ENCODE assay signal across 12 cellular contexts in the genomic region with DNA sequence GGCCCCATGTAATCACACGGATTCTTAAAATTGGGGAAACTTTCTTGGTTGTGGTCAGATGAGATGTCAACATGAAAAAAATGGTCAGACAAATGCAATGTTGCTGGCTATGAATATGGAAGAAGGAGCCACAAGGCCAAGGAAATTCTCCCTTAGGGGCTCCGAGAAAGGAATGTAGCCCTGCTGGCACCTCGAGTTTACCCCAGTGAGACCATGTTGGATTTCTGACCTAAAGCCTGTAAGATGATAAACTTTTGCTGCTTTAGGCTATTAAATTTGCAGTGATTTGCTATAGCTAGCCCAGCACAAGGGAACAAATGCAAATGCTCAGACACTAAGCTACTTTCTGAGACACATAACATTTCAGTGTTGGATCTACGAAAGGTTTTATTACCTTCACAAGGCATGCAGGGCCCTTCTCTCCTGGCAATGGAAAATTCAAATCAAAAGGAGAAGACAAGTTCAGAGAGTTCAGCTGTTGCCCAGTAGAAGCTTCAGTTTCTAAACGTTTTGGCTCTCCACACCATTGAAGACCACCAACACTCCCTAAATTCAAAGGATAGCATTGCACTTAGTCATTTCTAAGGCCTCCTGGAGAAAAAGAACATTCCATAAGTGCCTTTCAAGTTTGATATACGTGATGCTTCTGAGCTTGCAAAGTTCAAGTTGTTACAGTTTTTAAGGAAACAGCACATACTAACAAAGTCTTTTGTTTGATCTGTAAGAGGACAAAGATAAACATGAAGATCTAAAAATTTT. TPM values are rescaled to one million over a fixed set of nuclear protein-coding genes. Genes with fewer than 3 reads are reported as not detected.
DNase-seq lines count a peak whose midpoint lies in the region; ATAC-seq and TF ChIP-seq lines count a peak whose summit lies in the region.
"Had no signal": no experiment of that assay in that cellular context is flagged by ENCODE, and none has a peak within 500 bp of the region (broad histone marks: within the 10 kb centered on the region; RNA-seq: fewer than 3 reads in every experiment).

No MANE protein-coding gene starts in this region.

- H2BK20ac ChIP-seq in IMR-90 (ENCODE audit: low read depth, low read length) = peak overlapping the region; percentile 86

- H2AK9ac ChIP-seq in IMR-90 (replicated peaks; ENCODE audit: low read depth, low read length, poor library complexity) = no peak overlapping the region

- no peaks in the 10 kb centered on the region for H3K9me3 Mint-ChIP-seq in chondrocyte (ENCODE audit: low read depth)

- H3K9me3 ChIP-seq in IMR-90 (ENCODE audit: control insufficient read depth, insufficient read depth, low read length) (no peaks in the 10 kb centered on the region), mesodermal cell (ENCODE audit: control insufficient read depth, low read length) (no peaks in the 10 kb centered on the region), gastrocnemius medialis (no peaks in the 10 kb centered on the region)
- H3K9me3 ChIP-seq: left lung had no signal

- H4K8ac ChIP-seq in IMR-90 (ENCODE audit: low read depth in 2 of 2, low read length in 2 of 2) = peak overlapping the region; percentile 5 to 74; a peak in 3 of 4 replicates

- H3K23ac ChIP-seq in IMR-90 (ENCODE audit: low read depth, low read length) = peak overlapping the region; percentile 88

- no peaks in the 10 kb centered on the region for H4K20me1 ChIP-seq in IMR-90 (ENCODE audit: insufficient read depth, low read length)

- H3K27me3 ChIP-seq in IMR-90 (ENCODE audit: control insufficient read depth, insufficient read depth, low read length) (no peaks in the 10 kb centered on the region), gastrocnemius medialis (no peaks in the 10 kb centered on the region)
- H3K27me3 ChIP-seq: cardiac muscle cell, left lung had no signal

- ATAC-seq in IMR-90 (ENCODE audit: low read depth) (peak; percentile 91), gastrocnemius medialis (no peak), omental fat pad (ENCODE audit: low FRiP score) (no peak)
- ATAC-seq: left lung had no signal

- TF ChIP-seq RAD21 in IMR-90 (IDR thresholded peaks at IDR 0.05; ENCODE audit: low read length) = no peak

- in situ Hi-C loops in IMR-90 (cut with MboI; ENCODE audit: low sequenced_read_pairs) = no loop called here
- in situ Hi-C loops in gastrocnemius medialis (cut with MboI; ENCODE audit: low sequenced_read_pairs in 4 of 4) = no loop called here

- H4K91ac ChIP-seq in IMR-90 (ENCODE audit: insufficient read depth, low read depth, low read length) = peak overlapping the region; percentile 67

- DNase-seq in AG08396 (ENCODE audit: low spot score) (peak; percentile 55), IMR-90 (peak; percentile 76), chondrocyte (ENCODE audit: low spot score) (no peak), globus pallidus (ENCODE audit: low spot score) (no peak), gastrocnemius medialis (no peak), omental fat pad (ENCODE audit: low spot score) (no peak), DMS153 (lab: John Stamatoyannopoulos, UW) (no peak)
- DNase-seq: left lung, Right ventricle myocardium superior had no signal

- WGBS in IMR-90 (ENCODE audit: extremely low coverage in 2 of 2, insufficient read length in 1 of 2), 2 experiments = no CpG with 5 or more reads among the region's 6 CpGs
- WGBS in mesodermal cell (ENCODE audit: insufficient coverage in 2 of 2), 2 experiments = 71 to 73% methylated on average over 5 of the region's 6 CpGs

- peaks cover 49 to 50% of the 10 kb centered on the region in 2 experiments for H3K79me1 ChIP-seq in IMR-90 (ENCODE audit: low read depth in 1 of 2, low read length in 2 of 2)

- peak overlapping the region; percentile 5 for H2AK5ac ChIP-seq in IMR-90 (ENCODE audit: low read depth, low read length)

- H3K4me3 ChIP-seq in IMR-90 (ENCODE audit: insufficient read depth, low read depth, low read length) = no peak overlapping the region
- no peak overlapping the region for H3K4me3 ChIP-seq in mesodermal cell (ENCODE audit: extremely low read depth, insufficient read depth, low read length, poor library complexity, severe bottlenecking)
- H3K4me3 ChIP-seq in gastrocnemius medialis = no peak overlapping the region
- H3K4me3 ChIP-seq: cardiac muscle cell, left lung had no signal

- H2BK15ac ChIP-seq in IMR-90 (ENCODE audit: low read depth, low read length) = peak overlapping the region; percentile 39; the same call in 2 of the 3 replicates

- peaks cover 28% of the 10 kb centered on the region for H3K36me3 ChIP-seq in IMR-90 (ENCODE audit: control insufficient read depth, insufficient read depth, low read length)
- peaks cover 88% of the 10 kb centered on the region for H3K36me3 ChIP-seq in mesodermal cell (ENCODE audit: control insufficient read depth, insufficient read depth, low read length)
- H3K36me3 ChIP-seq in gastrocnemius medialis = peaks cover 0 to 94% of the 10 kb centered on the region in 2 donors

- BruUV-seq in IMR-90 (replicated peaks; lab: Mats Ljungman, UMichigan) = no TSS peak

- peaks cover 7% of the 10 kb centered on the region; the same call in 1 of the 2 replicates for H3K9me1 ChIP-seq in IMR-90 (ENCODE audit: insufficient read depth, low read length)

- H3K36me3 Mint-ChIP-seq in chondrocyte (ENCODE audit: low read depth) = peaks cover 25% of the 10 kb centered on the region

- peak overlapping the region; percentile 16; the same call in 1 of the 2 replicates for H3K18ac ChIP-seq in IMR-90 (ENCODE audit: low read depth, low read length)

- intact Hi-C loops in IMR-90 (cut with micrococcal nuclease) = loop anchor here (2.0 kb wide), 1 partner anchor 20 kb away; no protein-coding TSS in a partner anchor
- intact Hi-C loops in gastrocnemius medialis (cut with DNase I; ENCODE audit: low total_unique reads) = no loop called here

- POLR2A ChIA-PET in IMR-90 (lab: Charles Lee; ENCODE audit: unreplicated experiment) = no interaction called here

- H3K4ac ChIP-seq in IMR-90 (ENCODE audit: low read depth, low read length) = peak overlapping the region; percentile 81

- no peak overlapping the region for H3K9ac ChIP-seq in IMR-90 (ENCODE audit: low read depth, low read length)

- H3K4me1 ChIP-seq in IMR-90 (ENCODE audit: control insufficient read depth, insufficient read depth, low read length) = peaks cover 10% of the 10 kb centered on the region
- peaks cover 17% of the 10 kb centered on the region for H3K4me1 ChIP-seq in mesodermal cell (ENCODE audit: control insufficient read depth, insufficient read depth, low read length, poor library complexity, severe bottlenecking)
- H3K4me1 ChIP-seq in gastrocnemius medialis = peaks cover 6 to 14% of the 10 kb centered on the region in 2 donors

- H3K56ac ChIP-seq in IMR-90 (ENCODE audit: extremely low read depth, insufficient read depth, low read length) = peak overlapping the region; percentile 52; the same call in 1 of the 2 replicates

- TF ChIP-seq POLR2A in IMR-90 (IDR thresholded peaks at IDR 0.05; ENCODE audit: low read depth, low read length) (no peak), gastrocnemius medialis (IDR thresholded peaks at IDR 0.05) (no peak)

- CTCF ChIA-PET in IMR-90 (lab: Yijun Ruan, JAX) = interaction anchor here (0.5 to 1.3 kb wide), 4 partner anchors 11 to 104 kb away, joined by 3 to 4 read pairs (median 4); no protein-coding TSS in a partner anchor

- peak overlapping the region; percentile 93 for H2BK5ac ChIP-seq in IMR-90 (ENCODE audit: low read depth, low read length, poor library complexity, severe bottlenecking)

- dilution Hi-C loops in IMR-90 (cut with HindIII; ENCODE audit: low sequenced_read_pairs, unreplicated experiment) = no loop called here

- TF ChIP-seq CTCF in IMR-90 (conservative IDR thresholded peaks at IDR 0.05; ENCODE audit: low read depth, low read length) (no peak), chondrocyte (IDR thresholded peaks at IDR 0.05) (no peak), gastrocnemius medialis (IDR thresholded peaks at IDR 0.05 in 4 of 5, conservative IDR thresholded peaks at IDR 0.05 in 1 of 5) (no peak), omental fat pad (IDR thresholded peaks at IDR 0.05) (no peak)

- H3K4me3 Mint-ChIP-seq in chondrocyte (ENCODE audit: unreplicated experiment) = no peak overlapping the region

- peak overlapping the region; percentile 79 for H3K27ac ChIP-seq in IMR-90 (ENCODE audit: insufficient read depth, low read length)
- peak overlapping the region; percentile 95 for H3K27ac ChIP-seq in mesodermal cell (ENCODE audit: low read depth, low read length, severe bottlenecking)
- H3K27ac ChIP-seq in gastrocnemius medialis = no peak overlapping the region
- H3K27ac ChIP-seq: C4-2B, cardiac muscle cell had no signal

- H3K27ac Mint-ChIP-seq in chondrocyte (ENCODE audit: unreplicated experiment) = peak overlapping the region; percentile 82

- H2BK120ac ChIP-seq in IMR-90 (ENCODE audit: low read depth, low read length) = peak overlapping the region; percentile 92

- peak overlapping the region; percentile 85 for H3K14ac ChIP-seq in IMR-90 (replicated peaks; ENCODE audit: low read depth, low read length)

- peak overlapping the region; percentile 3; the same call in 1 of the 2 replicates for H3K4me2 ChIP-seq in IMR-90 (ENCODE audit: low read depth, low read length)

- H3K4me1 Mint-ChIP-seq in chondrocyte (ENCODE audit: low read depth) = peaks cover 23% of the 10 kb centered on the region

- H3K27me3 Mint-ChIP-seq in chondrocyte (ENCODE audit: low read depth) = no peaks in the 10 kb centered on the region

- peak overlapping the region; percentile 65; the same call in 1 of the 2 replicates for H4K5ac ChIP-seq in IMR-90 (ENCODE audit: low read depth, low read length)

- H2AFZ ChIP-seq in IMR-90 (replicated peaks; ENCODE audit: low read length, poor library complexity) = no peak overlapping the region

TF ChIP-seq in IMR-90, 13 proteins besides CTCF, POLR2A, EP300 and RAD21 (continues in another document):
- no peak for TF ChIP-seq FOS (IDR thresholded peaks at IDR 0.05; ENCODE audit: low read depth, low read length)
- no peak for TF ChIP-seq MAFK (IDR thresholded peaks at IDR 0.05; ENCODE audit: low read depth, low read length)
- TF ChIP-seq RFX5 (IDR thresholded peaks at IDR 0.05; ENCODE audit: low read depth, low read length) = no peak

RNA-seq across cellular contexts. Expression of a gene that starts 23.4 kb away (rescaled TPM):
- total RNA-seq in IMR-90 (2012; rRNA removed) = 59.9 and 64.4 TPM in 2 replicates
- polyA plus RNA-seq in IMR-90 (2012; rRNA removed) = 36.8 and 39.0 TPM in 2 replicates
- 11.1 and 17.7 TPM in 2 replicates for polyA plus RNA-seq in IMR-90 (2012; cell fraction: cytosol; rRNA removed)
- polyA plus RNA-seq in IMR-90 (2012; cell fraction: nucleus; rRNA removed; ENCODE audit: low replicate concordance) = 4.8 and 25.7 TPM in 2 replicates
- total RNA-seq in chondrocyte = 43.9 to 52.6 TPM (median 45.1 TPM) in 3 replicates
- 67.1 TPM for polyA plus RNA-seq in mesodermal cell (2013, experiment 1 of 2)
- 66.4 TPM for polyA plus RNA-seq in mesodermal cell (2013, experiment 2 of 2)
- 10 to 100 TPM; 28.1 to 43.6 (median 33.2) TPM for total RNA-seq in gastrocnemius medialis
- 10 to 100 TPM; 38.6 to 85.1 (median 56.3) TPM for total RNA-seq in omental fat pad

RNA-seq across cellular contexts. Expression of a gene that starts 43.3 kb away (rescaled TPM):
- total RNA-seq in IMR-90 (2012; rRNA removed) = 33.6 and 39.8 TPM in 2 replicates
- 30.5 and 37.4 TPM in 2 replicates for polyA plus RNA-seq in IMR-90 (2012; rRNA removed)
- 7.8 and 12.8 TPM in 2 replicates for polyA plus RNA-seq in IMR-90 (2012; cell fraction: cytosol; rRNA removed)
- 14.2 and 47.4 TPM in 2 replicates for polyA plus RNA-seq in IMR-90 (2012; cell fraction: nucleus; rRNA removed; ENCODE audit: low replicate concordance)
- total RNA-seq in chondrocyte = 65.2 to 90.3 TPM (median 70.0 TPM) in 3 replicates
- 36.9 TPM for polyA plus RNA-seq in mesodermal cell (2013, experiment 1 of 2)
- polyA plus RNA-seq in mesodermal cell (2013, experiment 2 of 2) = 33.9 TPM
- 10 to 100 TPM; 12.6 to 28.6 (median 21.6) TPM for total RNA-seq in gastrocnemius medialis
- total RNA-seq in omental fat pad = 10 to 100 TPM; 15.9 to 37.3 (median 19.7) TPM

Comparison
In these comparisons a context has a peak if more than half of its experiments do, and no peak if none do; other contexts are left out.
1. DNase-seq: peak in AG08396 (single experiment) and IMR-90 (single experiment); none in chondrocyte (single experiment), globus pallidus (single experiment), gastrocnemius medialis (0 of 2), omental fat pad (single experiment) and DMS153 (single experiment).
2. H3K27ac ChIP-seq: peak in IMR-90 (single experiment) and mesodermal cell (single experiment); none in gastrocnemius medialis (0 of 4).